ENCODE assay signal across 26 cellular contexts in the genomic region with DNA sequence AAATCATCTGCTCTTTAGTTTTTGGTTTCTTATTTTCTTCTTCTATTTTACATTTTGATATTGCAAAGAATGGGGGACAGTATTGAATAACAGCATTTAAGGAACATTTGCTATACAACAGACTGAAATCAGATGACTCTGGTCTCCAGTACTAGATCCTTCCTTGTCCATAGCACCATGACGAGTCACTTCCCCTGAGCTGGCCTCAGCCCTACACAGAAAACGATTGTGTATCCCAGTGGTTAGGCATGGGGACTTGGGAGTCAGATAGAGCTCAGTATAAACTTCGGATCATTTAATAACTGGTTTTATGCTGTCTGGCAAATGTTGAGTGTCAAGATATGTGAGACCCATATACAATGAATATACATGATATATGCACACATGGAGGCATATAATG. TPM values are rescaled to one million over a fixed set of nuclear protein-coding genes. Genes with fewer than 3 reads are reported as not detected.
A peak's percentile ranks its signal among the peaks of the same experiment; 100 is the strongest.
DNase-seq lines count a peak whose midpoint lies in the region; ATAC-seq, FAIRE-seq and TF ChIP-seq lines count a peak whose summit lies in the region.
"Had no signal": no experiment of that assay in that cellular context is flagged by ENCODE, and none has a peak within 500 bp of the region (broad histone marks: within the 10 kb centered on the region; RNA-seq: fewer than 3 reads in every experiment).

No MANE protein-coding gene starts in this region.

- no peaks in the 10 kb centered on the region for H3K9me3 ChIP-seq in RWPE2 (ENCODE audit: severe bottlenecking)
- no peaks in the 10 kb centered on the region for H3K9me3 ChIP-seq in SK-N-SH
- H3K9me3 ChIP-seq in esophagus muscularis mucosa: no peaks in the 10 kb centered on the region
- H3K9me3 ChIP-seq: BLaER1, neutrophil, upper lobe of left lung had no signal

- H3K4me1 ChIP-seq in ACC112 (ENCODE audit: control insufficient read depth, insufficient read depth, low read length, unreplicated experiment) (peaks cover 6% of the 10 kb centered on the region), RWPE2 (ENCODE audit: insufficient read depth, poor library complexity, severe bottlenecking) (no peaks in the 10 kb centered on the region), SK-N-SH (ENCODE audit: control insufficient read depth in 1 of 2, insufficient read depth in 2 of 2, low read depth in 1 of 2, low read length in 1 of 2) (no peaks in the 10 kb centered on the region), esophagus muscularis mucosa (no peaks in the 10 kb centered on the region)
- H3K4me1 ChIP-seq: BLaER1, upper lobe of left lung had no signal

- H3K27me3 ChIP-seq in ACC112 (ENCODE audit: insufficient read depth, low read length) (no peaks in the 10 kb centered on the region), RWPE2 (ENCODE audit: insufficient read depth, poor library complexity, severe bottlenecking) (no peaks in the 10 kb centered on the region), SK-N-SH (ENCODE audit: insufficient read depth) (peaks cover 4% of the 10 kb centered on the region; the same call in 1 of the 2 replicates), esophagus muscularis mucosa (no peaks in the 10 kb centered on the region)
- H3K27me3 ChIP-seq: BLaER1, neutrophil, upper lobe of left lung had no signal

- peak overlapping the region; percentile 34; the same call in 1 of the 2 replicates for H3K27ac ChIP-seq in ACC112 (ENCODE audit: low read depth, low read length)
- H3K27ac ChIP-seq in RWPE2 (ENCODE audit: poor library complexity, severe bottlenecking): no peak overlapping the region
- no peak overlapping the region for H3K27ac ChIP-seq in SK-N-SH (ENCODE audit: low read depth in 2 of 2, low read length in 1 of 2)
- H3K27ac ChIP-seq in esophagus muscularis mucosa (replicated peaks in 1 of 4): no peak overlapping the region
- H3K27ac ChIP-seq: BLaER1, neutrophil, upper lobe of left lung, WERI-Rb-1 had no signal

- FAIRE-seq in H54 (lab: Jason Lieb, UNC): peak; percentile 91
- FAIRE-seq: GM12892, small intestine had no signal

- no peak overlapping the region for H3K4me2 ChIP-seq in SK-N-SH
- H3K4me2 ChIP-seq: BLaER1 had no signal

- intact Hi-C loops in esophagus muscularis mucosa (cut with DNase I): no loop called here

- no peaks in the 10 kb centered on the region for H4K20me1 ChIP-seq in SK-N-SH (ENCODE audit: insufficient read depth)
- H4K20me1 ChIP-seq: BLaER1 had no signal

- TF ChIP-seq POLR2A in H54 (IDR thresholded peaks at IDR 0.05; ENCODE audit: low read depth, low read length) (no peak), esophagus muscularis mucosa (IDR thresholded peaks at IDR 0.05; ENCODE audit: low read depth) (no peak)

- H3K4me3 ChIP-seq in ACC112 (ENCODE audit: low read depth, low read length) (no peak overlapping the region), RWPE2 (ENCODE audit: severe bottlenecking) (no peak overlapping the region), fibroblast of villous mesenchyme (ENCODE audit: low read depth, low read length) (no peak overlapping the region), SK-N-SH (ENCODE audit: low read depth in 2 of 2, low read length in 1 of 2) (no peak overlapping the region), esophagus muscularis mucosa (no peak overlapping the region)
- H3K4me3 ChIP-seq: BLaER1, upper lobe of left lung had no signal

- H3K79me2 ChIP-seq in ACC112 (ENCODE audit: control insufficient read depth, insufficient read depth, low read length, unreplicated experiment) (no peaks in the 10 kb centered on the region), SK-N-SH (ENCODE audit: insufficient read depth) (no peaks in the 10 kb centered on the region)

- H3K9me2 ChIP-seq in SK-N-SH: no peaks in the 10 kb centered on the region

- TF ChIP-seq CTCF in RWPE2 (IDR thresholded peaks at IDR 0.05; ENCODE audit: poor library complexity, severe bottlenecking) (no peak), fibroblast of villous mesenchyme (IDR thresholded peaks at IDR 0.05; ENCODE audit: insufficient read depth, low read depth, low read length) (no peak), SK-N-SH (IDR thresholded peaks at IDR 0.05) (no peak), omental fat pad (IDR thresholded peaks at IDR 0.05) (no peak), esophagus muscularis mucosa (IDR thresholded peaks at IDR 0.05) (no peak)

- CTCF ChIA-PET in SK-N-SH (lab: Yijun Ruan, JAX): no interaction called here

- H3F3A ChIP-seq in SK-N-SH (replicated peaks; ENCODE audit: insufficient read depth): no peaks in the 10 kb centered on the region

- H2AFZ ChIP-seq in ACC112 (ENCODE audit: low read length, unreplicated experiment) (peak overlapping the region; percentile 14), SK-N-SH (ENCODE audit: low read depth) (no peak overlapping the region; the same call in 1 of the 2 replicates)

- H3K36me3 ChIP-seq in ACC112 (ENCODE audit: insufficient read depth, low read length) (no peaks in the 10 kb centered on the region), RWPE2 (ENCODE audit: low read depth) (no peaks in the 10 kb centered on the region), SK-N-SH (replicated peaks in 1 of 2; ENCODE audit: control insufficient read depth in 1 of 2, insufficient read depth in 2 of 2, low read length in 1 of 2) (no peaks in the 10 kb centered on the region), esophagus muscularis mucosa (no peaks in the 10 kb centered on the region)
- H3K36me3 ChIP-seq: BLaER1, neutrophil, upper lobe of left lung, WERI-Rb-1 had no signal

- ATAC-seq in RWPE2 (ENCODE audit: low read depth) (0 out of 3 replicates have a peak, but pooled peaks have one; percentile 42), GM19397 (IDR thresholded peaks at IDR 0.05; ENCODE audit: unreplicated experiment) (no peak), omental fat pad (ENCODE audit: low FRiP score) (no peak)
- ATAC-seq: activated naive CD4-positive, alpha-beta T cell treated with anti-CD3 and anti-CD28 coated beads, Interleukin-2, amount 50 U/mL, for 72 hours; Right ventricle myocardium inferior had no signal

- DNase-seq in H54 (ENCODE audit: insufficient read length, low spot score): peak; percentile 27
- DNase-seq in RWPE2 (ENCODE audit: low spot score): no peak
- DNase-seq in fibroblast of villous mesenchyme (ENCODE audit: low read depth): peak; percentile 2
- DNase-seq in SK-N-SH: no peak
- no peak for DNase-seq in omental fat pad (ENCODE audit: low spot score)
- DNase-seq in esophagus muscularis mucosa (ENCODE audit: extremely low spot score): no peak
- DNase-seq: activated CD4-positive, alpha-beta T cell treated with anti-CD3 and anti-CD28 coated beads, Interleukin-2, amount 50 U/mL, for 1 hour; anterior cingulate cortex; central memory CD4-positive, alpha-beta T cell; dermis blood vessel endothelial cell; DMS79; kidney glomerular epithelial cell; NCI-H2081; NCI-H345; NCI-H774; small intestine; stimulated activated CD4-positive, alpha-beta T cell treated with anti-CD3 and anti-CD28 coated beads, Interleukin-1b, Interleukin-23, amount 100 ng/mL, for 48 hours; upper lobe of left lung; WERI-Rb-1 had no signal

- no peak for TF ChIP-seq RAD21 in SK-N-SH (IDR thresholded peaks at IDR 0.05; ENCODE audit: low read length)

- POLR2A ChIA-PET in SK-N-SH (lab: Yijun Ruan, JAX): no interaction called here

- no peak overlapping the region for H3K9ac ChIP-seq in SK-N-SH
- H3K9ac ChIP-seq: BLaER1 had no signal

- 26% methylated on average over 3 of the region's 3 CpGs for WGBS in SK-N-SH (ENCODE audit: low lambda C conversion rate)
- 75% methylated on average over 3 of the region's 3 CpGs for WGBS in esophagus muscularis mucosa

- TF ChIP-seq EP300 in SK-N-SH (IDR thresholded peaks at IDR 0.05; ENCODE audit: borderline replicate concordance in 1 of 2, low read depth in 1 of 2, low read length in 1 of 2) (no peak), esophagus muscularis mucosa (IDR thresholded peaks at IDR 0.05) (no peak)

TF ChIP-seq in SK-N-SH, 30 proteins besides CTCF, POLR2A, EP300 and RAD21:
- TF ChIP-seq SIN3A (IDR thresholded peaks at IDR 0.05; ENCODE audit: borderline replicate concordance, low read depth, low read length) (no peak), YY1 (IDR thresholded peaks at IDR 0.05; ENCODE audit: low read depth) (no peak), MEF2A (IDR thresholded peaks at IDR 0.05; ENCODE audit: borderline replicate concordance, low read depth) (no peak), ELF1 (IDR thresholded peaks at IDR 0.05) (no peak), MXI1 (IDR thresholded peaks at IDR 0.05; ENCODE audit: low read depth, low read length) (no peak), GABPA (IDR thresholded peaks at IDR 0.05; ENCODE audit: low read depth) (no peak), USF1 (IDR thresholded peaks at IDR 0.05; ENCODE audit: borderline replicate concordance, low read depth) (no peak)
- TF ChIP-seq, protein P1, sequence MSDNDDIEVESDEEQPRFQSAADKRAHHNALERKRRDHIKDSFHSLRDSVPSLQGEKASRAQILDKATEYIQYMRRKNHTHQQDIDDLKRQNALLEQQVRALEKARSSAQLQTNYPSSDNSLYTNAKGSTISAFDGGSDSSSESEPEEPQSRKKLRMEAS (IDR thresholded peaks at IDR 0.05; ENCODE audit: low read depth): no peak
- TF ChIP-seq, protein P2, sequence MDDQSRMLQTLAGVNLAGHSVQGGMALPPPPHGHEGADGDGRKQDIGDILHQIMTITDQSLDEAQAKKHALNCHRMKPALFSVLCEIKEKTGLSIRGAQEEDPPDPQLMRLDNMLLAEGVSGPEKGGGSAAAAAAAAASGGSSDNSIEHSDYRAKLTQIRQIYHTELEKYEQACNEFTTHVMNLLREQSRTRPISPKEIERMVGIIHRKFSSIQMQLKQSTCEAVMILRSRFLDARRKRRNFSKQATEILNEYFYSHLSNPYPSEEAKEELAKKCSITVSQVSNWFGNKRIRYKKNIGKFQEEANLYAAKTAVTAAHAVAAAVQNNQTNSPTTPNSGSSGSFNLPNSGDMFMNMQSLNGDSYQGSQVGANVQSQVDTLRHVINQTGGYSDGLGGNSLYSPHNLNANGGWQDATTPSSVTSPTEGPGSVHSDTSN (IDR thresholded peaks at IDR 0.05): no peak

RNA-seq across cellular contexts. Expression of gene BEX4, which starts 44.7 kb away (rescaled TPM):
- total RNA-seq in fibroblast of villous mesenchyme (6.0 and 7.1 TPM in 2 replicates), omental fat pad (10 to 100 TPM; 20.5 to 33.6 (median 29.4) TPM), esophagus muscularis mucosa (10 to 100 TPM; 31.1 to 66.8 (median 49.0) TPM)
- polyA plus RNA-seq in SK-N-SH (2012; rRNA removed): 84.8 and 95.7 TPM in 2 replicates
- 111 and 151 TPM in 2 replicates for polyA plus RNA-seq in SK-N-SH (2012; cell fraction: cytosol; rRNA removed)
- polyA plus RNA-seq in SK-N-SH (2012; cell fraction: nucleus; rRNA removed): 17.2 and 35.2 TPM in 2 replicates

Comparison
In these comparisons a context has a peak if more than half of its experiments do, and no peak if none do; other contexts are left out.
1. DNase-seq: peak in H54 (single experiment) and fibroblast of villous mesenchyme (single experiment); none in RWPE2 (single experiment), SK-N-SH (single experiment), omental fat pad (single experiment) and esophagus muscularis mucosa (single experiment).